Comparison of ENCODE assay signal across 12 cellular contexts in the genomic region with DNA sequence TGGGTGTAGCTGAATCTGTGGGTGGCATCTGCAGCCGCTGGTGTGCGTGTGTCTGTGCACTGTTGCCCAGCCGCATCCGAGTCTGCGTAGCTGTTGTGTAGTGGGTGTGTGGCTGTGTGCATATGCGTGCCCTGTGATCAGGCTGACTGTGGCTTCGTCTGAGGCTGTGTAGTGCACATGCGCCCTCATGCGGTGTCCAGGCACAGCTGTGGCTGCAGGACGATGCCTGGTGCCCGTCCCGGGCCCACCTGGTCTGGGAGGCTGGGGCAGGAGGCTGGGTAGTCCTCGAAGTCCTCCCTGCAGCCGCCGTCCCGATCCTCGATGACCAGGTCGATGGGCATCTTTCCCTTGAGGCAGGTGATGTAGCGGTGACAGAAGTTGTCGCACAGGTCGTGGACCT. TPM values are rescaled to one million over a fixed set of nuclear protein-coding genes. Genes with fewer than 3 reads are reported as not detected.
DNase-seq lines count a peak whose midpoint lies in the region; FAIRE-seq and TF ChIP-seq lines count a peak whose summit lies in the region.
"Had no signal": no experiment of that assay in that cellular context is flagged by ENCODE, and none has a peak within 500 bp of the region (broad histone marks: within the 10 kb centered on the region; RNA-seq: fewer than 3 reads in every experiment).

No MANE protein-coding gene starts in this region.

- H3K4me1 ChIP-seq in neural progenitor cell: peaks cover 10% of the 10 kb centered on the region
- H3K4me1 ChIP-seq: body of pancreas had no signal

- peaks cover 18% of the 10 kb centered on the region for H3F3A ChIP-seq in neural progenitor cell (ENCODE audit: low read depth)

- H3K36me3 ChIP-seq in bronchial epithelial cell (ENCODE audit: control insufficient read depth, insufficient read depth, low read length): no peaks in the 10 kb centered on the region
- no peaks in the 10 kb centered on the region for H3K36me3 ChIP-seq in neural progenitor cell

- H3K79me2 ChIP-seq in neural progenitor cell (ENCODE audit: low read depth): no peaks in the 10 kb centered on the region

- peak overlapping the region; percentile 43 for H3K4me3 Mint-ChIP-seq in neural progenitor cell

- H3K9me3 ChIP-seq in neural progenitor cell (ENCODE audit: low read depth): no peaks in the 10 kb centered on the region
- H3K9me3 ChIP-seq: body of pancreas had no signal

- no peak overlapping the region for H3K27ac ChIP-seq in neural progenitor cell
- H3K27ac ChIP-seq: body of pancreas had no signal

- peaks cover 21% of the 10 kb centered on the region for H3K27me3 Mint-ChIP-seq in neural progenitor cell (ENCODE audit: insufficient read depth, low read depth)

- H3K9ac ChIP-seq in neural progenitor cell: no peak overlapping the region

- peaks cover 15% of the 10 kb centered on the region for H3K36me3 Mint-ChIP-seq in neural progenitor cell

- peak; percentile 75 for FAIRE-seq in bronchial epithelial cell (lab: Jason Lieb, UNC)
- FAIRE-seq: GM18507, RCC 7860 had no signal

- H4K20me1 ChIP-seq in neural progenitor cell (ENCODE audit: low read depth): peaks cover 29% of the 10 kb centered on the region

- H3K4me1 Mint-ChIP-seq in neural progenitor cell: peaks cover 14% of the 10 kb centered on the region

- no peak overlapping the region for H2AFZ ChIP-seq in neural progenitor cell (replicated peaks)

- peak; percentile 26 for TF ChIP-seq CTCF in GM12864 (IDR thresholded peaks at IDR 0.05; ENCODE audit: low read depth, low read length, missing control alignments)
- peak; percentile 47 for TF ChIP-seq CTCF in bronchial epithelial cell (IDR thresholded peaks at IDR 0.05; ENCODE audit: insufficient read depth, low read length, severe bottlenecking)
- TF ChIP-seq CTCF in neural progenitor cell (IDR thresholded peaks at IDR 0.05): peak; percentile 32

- H3K4me3 ChIP-seq in GM12864 (ENCODE audit: low read depth, low read length) (no peak overlapping the region), bronchial epithelial cell (ENCODE audit: low read depth, low read length) (no peak overlapping the region), neural progenitor cell (no peak overlapping the region)
- H3K4me3 ChIP-seq: body of pancreas had no signal

- no peak for DNase-seq in GM12864 (ENCODE audit: low read depth)
- peak; percentile 53 for DNase-seq in M059J (ENCODE audit: low read depth)
- DNase-seq in bronchial epithelial cell (ENCODE audit: low read depth): no peak
- peak; percentile 39 for DNase-seq in neural progenitor cell (ENCODE audit: low spot score)
- DNase-seq in stimulated activated CD4-positive, alpha-beta T cell treated with anti-CD3 and anti-CD28 coated beads, Interleukin-2, amount 100 ng/mL, for 24 hours: no peak
- no peak for DNase-seq in NCI-H2171 (lab: John Stamatoyannopoulos, UW)
- no peak for DNase-seq in activated CD4-positive, alpha-beta T cell treated with anti-CD3 and anti-CD28 coated beads, Interleukin-2, amount 50 U/mL, for 48 hours

- no peak overlapping the region for H3K4me2 ChIP-seq in neural progenitor cell

- H3K27me3 ChIP-seq in bronchial epithelial cell (ENCODE audit: control insufficient read depth, insufficient read depth, low read length) (peaks cover 27% of the 10 kb centered on the region), neural progenitor cell (peaks cover 22% of the 10 kb centered on the region)

- H3K27ac Mint-ChIP-seq in neural progenitor cell: peak overlapping the region; percentile 46

- no peaks in the 10 kb centered on the region for H3K9me3 Mint-ChIP-seq in neural progenitor cell

RNA-seq across cellular contexts. Expression of a gene that starts 4.9 kb away (rescaled TPM):
- total RNA-seq in M059J (2014; rRNA removed; shearing (Covaris generic)): 3.3 and 5.4 TPM in 2 replicates
- 8.7 and 11.3 TPM in 2 replicates for total RNA-seq in bronchial epithelial cell
- 32.2 and 70.5 TPM in 2 replicates for total RNA-seq in neural progenitor cell (ENCODE audit: low replicate concordance)

RNA-seq across cellular contexts. Expression of a gene that starts 57.2 kb away (rescaled TPM):
- total RNA-seq in M059J (2014; rRNA removed; shearing (Covaris generic)): not detected in 2 replicates
- 0.26 TPM in 2 replicates for total RNA-seq in bronchial epithelial cell
- 14.5 and 17.6 TPM in 2 replicates for total RNA-seq in neural progenitor cell (ENCODE audit: low replicate concordance)
- total RNA-seq: glomerular endothelial cell, myocyte had no signal

Comparison
In these comparisons a context has a peak if more than half of its experiments do, and no peak if none do; other contexts are left out.
1. DNase-seq: peak in M059J (single experiment) and neural progenitor cell (single experiment); none in GM12864 (single experiment), bronchial epithelial cell (single experiment), stimulated activated CD4-positive, alpha-beta T cell treated with anti-CD3 and anti-CD28 coated beads, Interleukin-2, amount 100 ng/mL, for 24 hours (0 of 2), NCI-H2171 (single experiment) and activated CD4-positive, alpha-beta T cell treated with anti-CD3 and anti-CD28 coated beads, Interleukin-2, amount 50 U/mL, for 48 hours (0 of 2).
2. RNA of a gene that starts 57.2 kb away (total RNA-seq): 14.5 to 17.6 TPM in neural progenitor cell; 0.26 TPM in bronchial epithelial cell and not detected in M059J; every median in the first group is over 10 times any median in the second.
3. Peak in every context shown above with its lines, with median percentiles within 50 percentile points of each other: CTCF ChIP-seq.